ENCODE assay signal across 14 cellular contexts in genomic region chr19:1134431-1134830, GRCh38. TPM values are rescaled to one million over a fixed set of nuclear protein-coding genes. Genes with fewer than 3 reads are reported as not detected.
DNase-seq lines count a peak whose midpoint lies in the region; ATAC-seq, FAIRE-seq and TF ChIP-seq lines count a peak whose summit lies in the region.
"Had no signal": no experiment of that assay in that cellular context is flagged by ENCODE, and none has a peak within 500 bp of the region (broad histone marks: within the 10 kb centered on the region; RNA-seq: fewer than 3 reads in every experiment).

No MANE protein-coding gene starts in this region.

- H3K79me2 ChIP-seq in osteoblast (ENCODE audit: insufficient read depth, low read length), result peaks cover 63% of the 10 kb centered on the region

- CTCF ChIA-PET in activated CD8-positive, alpha-beta T cell treated with anti-CD3 and anti-CD28 coated beads for 36 hours (lab: Charles Lee), result interaction anchor here (2.7 kb wide), 1 partner anchor 21 kb away, joined by 10 read pairs; no protein-coding TSS in a partner anchor

- POLR2A ChIA-PET in activated CD8-positive, alpha-beta T cell treated with anti-CD3 and anti-CD28 coated beads for 36 hours (lab: Charles Lee), result interaction anchor here (0.6 to 1.0 kb wide), 2 partner anchors 12 to 88 kb away, joined by 3 read pairs; no protein-coding TSS in a partner anchor

- H4K20me1 ChIP-seq in osteoblast (ENCODE audit: insufficient read depth, low read length), result peaks cover 30% of the 10 kb centered on the region

- peak; percentile 42 for FAIRE-seq in GM12892 (lab: Jason Lieb, UNC)

- H3K36me3 ChIP-seq in esophagus squamous epithelium, result peaks cover 0 to 38% (median 0%) of the 10 kb centered on the region in 3 donors
- H3K36me3 ChIP-seq in osteoblast (ENCODE audit: insufficient read depth, low read length), result peaks cover 17% of the 10 kb centered on the region
- H3K36me3 ChIP-seq: transverse colon had no signal

- H3K27ac Mint-ChIP-seq in activated CD8-positive, alpha-beta T cell treated with anti-CD3 and anti-CD28 coated beads for 36 hours, result peak overlapping the region; percentile 25

- peaks cover 41% of the 10 kb centered on the region for H3K4me1 Mint-ChIP-seq in activated CD8-positive, alpha-beta T cell treated with anti-CD3 and anti-CD28 coated beads for 36 hours (ENCODE audit: low read depth)

- intact Hi-C loops in activated CD8-positive, alpha-beta T cell treated with anti-CD3 and anti-CD28 coated beads for 36 hours (cut with micrococcal nuclease), result loop anchor here (10.0 kb wide), 1 partner anchor 50 kb away; no protein-coding TSS in a partner anchor
- intact Hi-C loops in esophagus squamous epithelium (cut with DNase I), result no loop called here
- intact Hi-C loops in cardiac septum (cut with DNase I), result no loop called here

- no peak overlapping the region for H3K4me2 ChIP-seq in osteoblast (ENCODE audit: insufficient read depth, low read length)

- no peak overlapping the region for H3K4me3 Mint-ChIP-seq in activated CD8-positive, alpha-beta T cell treated with anti-CD3 and anti-CD28 coated beads for 36 hours

- H3K27ac ChIP-seq in esophagus squamous epithelium, result peak overlapping the region; percentile 32 to 98 (median 94)
- H3K27ac ChIP-seq in osteoblast (ENCODE audit: low read depth, low read length), result peak overlapping the region; percentile 95

- H3K9me3 ChIP-seq in esophagus squamous epithelium (no peaks in the 10 kb centered on the region), osteoblast (ENCODE audit: low read depth, low read length) (no peaks in the 10 kb centered on the region)
- H3K9me3 ChIP-seq: mucosa of descending colon, transverse colon had no signal

- peaks cover 56 to 76% (median 62%) of the 10 kb centered on the region in 3 donors for H3K4me1 ChIP-seq in esophagus squamous epithelium
- H3K4me1 ChIP-seq in osteoblast (ENCODE audit: insufficient read depth, low read length), result peaks cover 20% of the 10 kb centered on the region

- H3K27me3 ChIP-seq in esophagus squamous epithelium (no peaks in the 10 kb centered on the region), osteoblast (ENCODE audit: insufficient read depth, low read length) (no peaks in the 10 kb centered on the region)
- H3K27me3 ChIP-seq: transverse colon had no signal

- no peak for TF ChIP-seq CTCF in activated CD8-positive, alpha-beta T cell treated with anti-CD3 and anti-CD28 coated beads for 36 hours (IDR thresholded peaks at IDR 0.05)
- no peak for TF ChIP-seq CTCF in esophagus squamous epithelium (IDR thresholded peaks at IDR 0.05)
- no peak for TF ChIP-seq CTCF in osteoblast (IDR thresholded peaks at IDR 0.05; ENCODE audit: extremely low read depth, low read depth, low read length)

- peaks cover 11% of the 10 kb centered on the region for H3K36me3 Mint-ChIP-seq in activated CD8-positive, alpha-beta T cell treated with anti-CD3 and anti-CD28 coated beads for 36 hours (ENCODE audit: low read depth)

- WGBS in esophagus squamous epithelium, 2 donors, result 54 to 57% methylated on average over 3 to 7 of the region's 11 CpGs

- no peak for TF ChIP-seq POLR2A in GM12892 (IDR thresholded peaks at IDR 0.05; ENCODE audit: low read depth, low read length)
- no peak for TF ChIP-seq POLR2A in esophagus squamous epithelium (IDR thresholded peaks at IDR 0.05)

- ATAC-seq in activated CD8-positive, alpha-beta T cell treated with anti-CD3 and anti-CD28 coated beads for 36 hours, result no peak
- ATAC-seq in GM19395 (IDR thresholded peaks at IDR 0.05; ENCODE audit: unreplicated experiment) (no peak), GM21515 (IDR thresholded peaks at IDR 0.05; ENCODE audit: unreplicated experiment) (no peak)
- ATAC-seq: mucosa of descending colon, PC-3 had no signal

- no peaks in the 10 kb centered on the region for H3K9me3 Mint-ChIP-seq in activated CD8-positive, alpha-beta T cell treated with anti-CD3 and anti-CD28 coated beads for 36 hours

- no peaks in the 10 kb centered on the region for H3K27me3 Mint-ChIP-seq in activated CD8-positive, alpha-beta T cell treated with anti-CD3 and anti-CD28 coated beads for 36 hours

- H2AFZ ChIP-seq in osteoblast (ENCODE audit: low read length), result no peak overlapping the region

- no peak for DNase-seq in GM12892 (ENCODE audit: insufficient read length)
- no peak for DNase-seq in activated CD8-positive, alpha-beta T cell treated with anti-CD3 and anti-CD28 coated beads for 36 hours
- no peak for DNase-seq in esophagus squamous epithelium (lab: John Stamatoyannopoulos, UW)
- DNase-seq in osteoblast (ENCODE audit: insufficient read length, low spot score, missing footprints), result no peak
- DNase-seq in cardiac septum (ENCODE audit: low spot score), result no peak
- no peak for DNase-seq in stimulated activated naive CD4-positive, alpha-beta T cell (lab: John Stamatoyannopoulos, UW)
- DNase-seq: effector CD4-positive, alpha-beta T cell; mucosa of descending colon; NCI-H1694 treated with DMSO at 0.1 percent for 48 hours; NCI-H524; PC-3; transverse colon had no signal

- H3K4me3 ChIP-seq in esophagus squamous epithelium (no peak overlapping the region), osteoblast (ENCODE audit: insufficient read depth, low read length) (no peak overlapping the region)
- H3K4me3 ChIP-seq: mucosa of descending colon, transverse colon had no signal

RNA-seq across cellular contexts. Expression of gene GPX4, which starts 30.6 kb away (rescaled TPM):
- polyA plus RNA-seq in GM12892 (2012; ENCODE audit: missing spikeins), result 359 TPM
- total RNA-seq in activated CD8-positive, alpha-beta T cell treated with anti-CD3 and anti-CD28 coated beads for 36 hours, result 100 to 1,000 TPM; 224 to 232 TPM
- total RNA-seq in esophagus squamous epithelium (100 to 1,000 TPM; 108 to 405 (median 244) TPM), osteoblast (515 TPM in 2 replicates), cardiac septum (243 TPM)

RNA-seq across cellular contexts. Expression of gene POLR2E, which starts 39.3 kb away (rescaled TPM):
- polyA plus RNA-seq in GM12892 (2012; ENCODE audit: missing spikeins), result 87.9 TPM
- 100 to 1,000 TPM; 271 to 282 TPM for total RNA-seq in activated CD8-positive, alpha-beta T cell treated with anti-CD3 and anti-CD28 coated beads for 36 hours
- total RNA-seq in esophagus squamous epithelium (100 to 1,000 TPM; 113 to 198 (median 166) TPM), osteoblast (70.2 and 74.0 TPM in 2 replicates), cardiac septum (125 TPM)

RNA-seq across cellular contexts. Expression of gene SBNO2, which starts 39.6 kb away (rescaled TPM):
- polyA plus RNA-seq in GM12892 (2012; ENCODE audit: missing spikeins), result 6.4 TPM
- 10 to 100 TPM; 41.7 to 42.0 TPM for total RNA-seq in activated CD8-positive, alpha-beta T cell treated with anti-CD3 and anti-CD28 coated beads for 36 hours
- total RNA-seq in esophagus squamous epithelium (10 to 100 TPM; 31.3 to 84.3 (median 68.3) TPM), osteoblast (58.0 and 69.1 TPM in 2 replicates), cardiac septum (37.3 TPM)
